In the genomic region with DNA sequence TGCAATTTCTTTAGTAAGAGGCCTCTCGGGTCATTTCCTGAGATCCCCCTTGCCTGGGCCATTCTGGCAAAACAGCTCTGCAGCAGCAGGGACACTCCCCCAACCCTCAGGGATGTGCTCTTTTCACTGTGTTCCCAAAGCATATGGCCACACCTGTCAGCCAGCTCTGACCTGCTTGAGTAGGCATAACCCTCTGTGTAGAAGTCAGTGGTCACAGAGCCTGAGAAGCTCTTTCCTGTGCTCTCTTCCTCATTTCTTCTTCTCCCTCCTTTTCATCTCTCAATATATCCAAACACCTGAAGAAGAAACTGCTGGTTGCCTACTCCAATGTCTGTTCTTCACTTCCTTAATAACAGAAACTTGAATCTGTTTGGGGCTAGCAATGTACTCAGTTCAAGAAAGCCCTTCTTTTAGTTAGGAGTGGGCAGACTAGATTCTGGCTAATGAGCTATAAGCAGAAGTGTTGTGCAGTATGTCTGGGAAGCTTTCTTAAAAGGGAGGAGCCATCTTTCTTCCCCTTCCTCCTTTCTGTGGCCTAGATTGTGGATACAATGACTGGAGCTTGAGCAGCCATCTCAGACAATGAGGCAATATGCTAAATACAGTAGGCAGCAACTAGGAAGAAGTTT, we compare ENCODE assay signal across 9 cellular contexts.
A peak's percentile ranks its signal among the peaks of the same experiment; 100 is the strongest.
DNase-seq lines count a peak whose midpoint lies in the region; ATAC-seq and TF ChIP-seq lines count a peak whose summit lies in the region.
"Had no signal": no experiment of that assay in that cellular context is flagged by ENCODE, and none has a peak within 500 bp of the region (broad histone marks: within the 10 kb centered on the region; RNA-seq: fewer than 3 reads in every experiment).

No MANE protein-coding gene starts in this region.

- H3K27me3 ChIP-seq in tibial artery = no peaks in the 10 kb centered on the region
- H3K27me3 ChIP-seq in PC-9 (ENCODE audit: insufficient read depth, low read depth) = no peaks in the 10 kb centered on the region

- H2AFZ ChIP-seq in PC-9 = no peak overlapping the region

- no peaks in the 10 kb centered on the region for H3F3A ChIP-seq in PC-9 (ENCODE audit: insufficient read depth, low read depth)

- H3K4me3 Mint-ChIP-seq in T-helper 17 cell = no peak overlapping the region

- no peaks in the 10 kb centered on the region for H3K9me2 ChIP-seq in PC-9 (ENCODE audit: insufficient read depth)

- H3K79me2 ChIP-seq in PC-9 (ENCODE audit: low read depth) = no peaks in the 10 kb centered on the region

- CTCF ChIA-PET in PC-9 (lab: Charles Lee) = no interaction called here

- intact Hi-C loops in tibial artery (cut with DNase I; ENCODE audit: low total_unique reads) (no loop called here), PC-9 (cut with micrococcal nuclease; ENCODE audit: unreplicated experiment) (no loop called here), posterior vena cava (cut with DNase I) (no loop called here)

- H4K20me1 ChIP-seq in PC-9 (ENCODE audit: insufficient read depth) = no peaks in the 10 kb centered on the region

- H3K4me1 ChIP-seq in tibial artery (peaks cover 0 to 24% (median 6%) of the 10 kb centered on the region in 4 donors), PC-9 (replicated peaks; ENCODE audit: insufficient read depth) (peaks cover 18% of the 10 kb centered on the region)

- H3K4me1 Mint-ChIP-seq in T-helper 17 cell = peaks cover 19% of the 10 kb centered on the region

- H3K36me3 Mint-ChIP-seq in T-helper 17 cell (ENCODE audit: low read depth) = no peaks in the 10 kb centered on the region

- in situ Hi-C loops in GM13976 (cut with MboI; ENCODE audit: low sequenced_read_pairs, unreplicated experiment) = no loop called here

- peak overlapping the region; percentile 61 for H3K27ac Mint-ChIP-seq in T-helper 17 cell

- no peaks in the 10 kb centered on the region for H3K27me3 Mint-ChIP-seq in T-helper 17 cell

- H3K36me3 ChIP-seq in tibial artery (no peaks in the 10 kb centered on the region), PC-9 (ENCODE audit: low read depth) (no peaks in the 10 kb centered on the region)

- no peak for DNase-seq in T-helper 17 cell
- DNase-seq in tibial artery = no peak
- DNase-seq in GM13976 (ENCODE audit: low spot score) = no peak
- no peak for DNase-seq in activated CD4-positive, alpha-beta T cell treated with anti-CD3 and anti-CD28 coated beads for 4 hours
- DNase-seq in PC-9 = no peak
- no peak for DNase-seq in posterior vena cava (ENCODE audit: low spot score)
- DNase-seq: NCI-H524 treated with DMSO at 0.1 percent for 48 hours had no signal

- H3K27ac ChIP-seq in tibial artery (peak overlapping the region; percentile 65 to 67), PC-9 (no peak overlapping the region)

- H3K4me3 ChIP-seq in tibial artery (no peak overlapping the region), PC-9 (no peak overlapping the region)

- POLR2A ChIA-PET in PC-9 (lab: Charles Lee; ENCODE audit: unreplicated experiment) = no interaction called here

- H3K9me3 ChIP-seq in T-helper 17 cell (ENCODE audit: control insufficient read depth, low read length, poor library complexity, severe bottlenecking) (no peaks in the 10 kb centered on the region), tibial artery (no peaks in the 10 kb centered on the region), PC-9 (ENCODE audit: insufficient read depth, low read depth) (no peaks in the 10 kb centered on the region)

- TF ChIP-seq CTCF in tibial artery (IDR thresholded peaks at IDR 0.05) (no peak), GM13976 (IDR thresholded peaks at IDR 0.05; ENCODE audit: borderline replicate concordance, control extremely low read depth, extremely low read depth, insufficient read depth, missing control alignments) (no peak), PC-9 (conservative IDR thresholded peaks at IDR 0.05) (no peak)

- ATAC-seq in GM19463 (IDR thresholded peaks at IDR 0.05; ENCODE audit: unreplicated experiment) = peak; percentile 82
- ATAC-seq in HG03108 (IDR thresholded peaks at IDR 0.05; ENCODE audit: unreplicated experiment) = peak; percentile 93
- no peak for ATAC-seq in T-helper 17 cell

- H3K4me2 ChIP-seq in PC-9 = no peak overlapping the region

- no TSS peak for BruUV-seq in PC-9 (replicated peaks; lab: Mats Ljungman, UMichigan)
